In the genomic region with DNA sequence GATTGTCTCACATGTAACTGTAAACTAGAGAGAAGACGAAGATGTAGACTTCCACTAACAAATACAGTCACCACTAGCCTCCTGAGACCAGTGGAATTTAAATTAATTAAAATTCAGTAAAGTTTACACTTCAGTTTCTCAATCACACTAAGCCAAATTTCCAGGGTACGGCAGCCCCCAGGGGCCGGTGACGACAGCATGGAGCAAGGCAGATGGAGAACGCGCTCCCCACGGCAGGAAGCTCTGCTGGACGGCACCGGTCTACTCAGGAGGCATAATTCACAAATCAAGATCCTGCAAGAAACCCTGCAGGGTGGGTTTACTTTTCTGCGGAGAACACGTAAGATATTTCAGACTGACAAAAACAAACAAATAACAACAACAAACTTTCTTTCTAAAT, we compare ENCODE assay signal across 1 cellular context.
TF ChIP-seq lines count a peak whose summit lies in the region.

No MANE protein-coding gene starts in this region.

TF ChIP-seq in A549, 52 proteins besides CTCF, POLR2A, EP300 and RAD21:
- TF ChIP-seq, protein P1, sequence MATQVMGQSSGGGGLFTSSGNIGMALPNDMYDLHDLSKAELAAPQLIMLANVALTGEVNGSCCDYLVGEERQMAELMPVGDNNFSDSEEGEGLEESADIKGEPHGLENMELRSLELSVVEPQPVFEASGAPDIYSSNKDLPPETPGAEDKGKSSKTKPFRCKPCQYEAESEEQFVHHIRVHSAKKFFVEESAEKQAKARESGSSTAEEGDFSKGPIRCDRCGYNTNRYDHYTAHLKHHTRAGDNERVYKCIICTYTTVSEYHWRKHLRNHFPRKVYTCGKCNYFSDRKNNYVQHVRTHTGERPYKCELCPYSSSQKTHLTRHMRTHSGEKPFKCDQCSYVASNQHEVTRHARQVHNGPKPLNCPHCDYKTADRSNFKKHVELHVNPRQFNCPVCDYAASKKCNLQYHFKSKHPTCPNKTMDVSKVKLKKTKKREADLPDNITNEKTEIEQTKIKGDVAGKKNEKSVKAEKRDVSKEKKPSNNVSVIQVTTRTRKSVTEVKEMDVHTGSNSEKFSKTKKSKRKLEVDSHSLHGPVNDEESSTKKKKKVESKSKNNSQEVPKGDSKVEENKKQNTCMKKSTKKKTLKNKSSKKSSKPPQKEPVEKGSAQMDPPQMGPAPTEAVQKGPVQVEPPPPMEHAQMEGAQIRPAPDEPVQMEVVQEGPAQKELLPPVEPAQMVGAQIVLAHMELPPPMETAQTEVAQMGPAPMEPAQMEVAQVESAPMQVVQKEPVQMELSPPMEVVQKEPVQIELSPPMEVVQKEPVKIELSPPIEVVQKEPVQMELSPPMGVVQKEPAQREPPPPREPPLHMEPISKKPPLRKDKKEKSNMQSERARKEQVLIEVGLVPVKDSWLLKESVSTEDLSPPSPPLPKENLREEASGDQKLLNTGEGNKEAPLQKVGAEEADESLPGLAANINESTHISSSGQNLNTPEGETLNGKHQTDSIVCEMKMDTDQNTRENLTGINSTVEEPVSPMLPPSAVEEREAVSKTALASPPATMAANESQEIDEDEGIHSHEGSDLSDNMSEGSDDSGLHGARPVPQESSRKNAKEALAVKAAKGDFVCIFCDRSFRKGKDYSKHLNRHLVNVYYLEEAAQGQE (IDR thresholded peaks at IDR 0.05) = no peak
- no peak for TF ChIP-seq NR3C1 (IDR thresholded peaks at IDR 0.05)
- TF ChIP-seq FOSL2 (IDR thresholded peaks at IDR 0.05) = no peak
- TF ChIP-seq FOSL2 (CRISPR knock-in tag; IDR thresholded peaks at IDR 0.05) = no peak
- no peak for TF ChIP-seq TP53 (CRISPR knock-in tag; IDR thresholded peaks at IDR 0.05)
- TF ChIP-seq GATA3 (IDR thresholded peaks at IDR 0.05; ENCODE audit: borderline replicate concordance) = no peak
- no peak for TF ChIP-seq RFX5 (IDR thresholded peaks at IDR 0.05)
- TF ChIP-seq, protein P2, sequence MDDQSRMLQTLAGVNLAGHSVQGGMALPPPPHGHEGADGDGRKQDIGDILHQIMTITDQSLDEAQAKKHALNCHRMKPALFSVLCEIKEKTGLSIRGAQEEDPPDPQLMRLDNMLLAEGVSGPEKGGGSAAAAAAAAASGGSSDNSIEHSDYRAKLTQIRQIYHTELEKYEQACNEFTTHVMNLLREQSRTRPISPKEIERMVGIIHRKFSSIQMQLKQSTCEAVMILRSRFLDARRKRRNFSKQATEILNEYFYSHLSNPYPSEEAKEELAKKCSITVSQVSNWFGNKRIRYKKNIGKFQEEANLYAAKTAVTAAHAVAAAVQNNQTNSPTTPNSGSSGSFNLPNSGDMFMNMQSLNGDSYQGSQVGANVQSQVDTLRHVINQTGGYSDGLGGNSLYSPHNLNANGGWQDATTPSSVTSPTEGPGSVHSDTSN (IDR thresholded peaks at IDR 0.05) = no peak
- no peak for TF ChIP-seq PHF8 (IDR thresholded peaks at IDR 0.05; ENCODE audit: borderline replicate concordance, low read depth)
- TF ChIP-seq ZNF302 (CRISPR knock-in tag; IDR thresholded peaks at IDR 0.05) = no peak
- TF ChIP-seq TFCP2L1 (CRISPR knock-in tag; IDR thresholded peaks at IDR 0.05) = no peak
